In the genomic region with DNA sequence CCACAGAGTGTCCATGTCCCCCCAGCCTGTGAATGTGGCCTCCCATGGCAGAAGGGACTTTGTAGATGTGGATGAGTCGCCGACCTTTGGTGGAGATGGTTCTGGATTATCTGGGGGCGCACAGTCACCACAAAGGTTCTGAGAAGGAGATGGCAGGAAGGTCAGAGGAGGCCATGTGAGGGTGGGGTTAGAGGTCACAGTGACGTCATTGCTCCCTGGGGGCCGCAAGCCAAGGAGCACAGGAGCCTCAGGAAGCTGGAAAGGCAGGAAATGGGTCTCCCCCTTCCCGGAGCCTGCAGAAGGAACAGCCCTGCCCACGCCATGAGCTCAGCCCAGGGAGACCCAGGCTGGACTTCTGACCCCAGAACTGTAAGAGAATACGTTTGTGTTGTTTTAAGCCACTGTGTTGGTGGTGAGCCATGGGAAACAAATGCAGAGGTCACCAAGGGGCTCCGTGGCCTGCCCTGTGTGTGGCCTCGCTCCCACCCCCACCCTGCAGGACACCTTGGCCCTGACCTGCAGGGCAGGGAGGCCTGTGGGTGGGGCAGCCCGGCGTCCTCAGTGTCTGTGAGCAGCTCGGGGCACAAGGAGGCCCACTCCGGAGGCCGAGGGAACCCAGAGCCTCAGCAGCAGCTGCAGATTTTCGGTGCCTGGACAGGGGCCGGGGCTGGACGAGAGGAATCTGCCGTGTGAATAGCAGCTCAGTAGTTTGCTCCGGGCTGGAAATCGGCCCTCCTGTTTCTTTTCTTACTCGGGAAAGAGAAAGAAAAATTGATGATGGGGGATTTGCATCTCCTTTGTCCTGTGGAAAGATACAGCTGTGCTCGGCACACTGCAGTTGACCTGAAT, we compare ENCODE assay signal across 10 cellular contexts. TPM values are rescaled to one million over a fixed set of nuclear protein-coding genes. Genes with fewer than 3 reads are reported as not detected.
DNase-seq lines count a peak whose midpoint lies in the region; ATAC-seq, FAIRE-seq and TF ChIP-seq lines count a peak whose summit lies in the region.
"Had no signal": no experiment of that assay in that cellular context is flagged by ENCODE, and none has a peak within 500 bp of the region (broad histone marks: within the 10 kb centered on the region; RNA-seq: fewer than 3 reads in every experiment).

No MANE protein-coding gene starts in this region.

- H3K36me3 Mint-ChIP-seq in T-helper 2 cell treated with Interferon-gamma antibody and Interleukin-4, amounts not matched to agents 5 μg/mL and 100 μg/mL, for 36 hours (ENCODE audit: low read depth) = peaks cover 1% of the 10 kb centered on the region
- H3K36me3 Mint-ChIP-seq in stimulated activated naive CD8-positive, alpha-beta T cell treated with anti-CD3 and anti-CD28 coated beads, Interleukin-15, Interleukin-2, amounts not matched to agents 100 ng/mL and 50 ng/mL, for 24 hours (ENCODE audit: low read depth) = peaks cover 5% of the 10 kb centered on the region

- H3K9me2 ChIP-seq in Karpas-422 (replicated peaks; ENCODE audit: insufficient read depth, low read length) = no peaks in the 10 kb centered on the region; the same call in 1 of the 2 replicates

- TF ChIP-seq CTCF in K562 (IDR thresholded peaks at IDR 0.05 in 2 of 3, conservative IDR thresholded peaks at IDR 0.05 in 1 of 3; ENCODE audit: insufficient read depth in 2 of 3, low read depth in 1 of 3, low read length in 3 of 3) (no peak), mammary epithelial cell (conservative IDR thresholded peaks at IDR 0.05 in 1 of 2, IDR thresholded peaks at IDR 0.05 in 1 of 2; ENCODE audit: extremely low read depth in 1 of 2, insufficient read depth in 1 of 2, low read depth in 1 of 2, low read length in 2 of 2) (no peak)

- H3K27me3 Mint-ChIP-seq in T-helper 2 cell treated with Interferon-gamma antibody and Interleukin-4, amounts not matched to agents 5 μg/mL and 100 μg/mL, for 36 hours (ENCODE audit: low read depth) = no peaks in the 10 kb centered on the region
- H3K27me3 Mint-ChIP-seq in stimulated activated naive CD8-positive, alpha-beta T cell treated with anti-CD3 and anti-CD28 coated beads, Interleukin-15, Interleukin-2, amounts not matched to agents 100 ng/mL and 50 ng/mL, for 24 hours = no peaks in the 10 kb centered on the region

- no peaks in the 10 kb centered on the region for H3K9me1 ChIP-seq in K562 (ENCODE audit: control insufficient read depth, insufficient read depth, low read length)

- H3K9ac ChIP-seq in K562 (ENCODE audit: insufficient read depth in 1 of 2, low read depth in 2 of 2, low read length in 2 of 2) = peak overlapping the region; percentile 53 to 86; a peak in 3 of 4 replicates
- H3K9ac ChIP-seq in Karpas-422 (ENCODE audit: low read length) = no peak overlapping the region
- H3K9ac ChIP-seq in mammary epithelial cell (ENCODE audit: insufficient read depth, low read length) = no peak overlapping the region

- peak; percentile 45 for ATAC-seq in K562

- peaks cover 15% of the 10 kb centered on the region for H3K4me1 Mint-ChIP-seq in T-helper 2 cell treated with Interferon-gamma antibody and Interleukin-4, amounts not matched to agents 5 μg/mL and 100 μg/mL, for 36 hours (ENCODE audit: low read depth)
- H3K4me1 Mint-ChIP-seq in stimulated activated naive CD8-positive, alpha-beta T cell treated with anti-CD3 and anti-CD28 coated beads, Interleukin-15, Interleukin-2, amounts not matched to agents 100 ng/mL and 50 ng/mL, for 24 hours (ENCODE audit: low read depth) = peaks cover 49% of the 10 kb centered on the region

- H3K79me2 ChIP-seq in K562 (ENCODE audit: control insufficient read depth, insufficient read depth, low read length) (peaks cover 55% of the 10 kb centered on the region), Karpas-422 (ENCODE audit: low read length) (peaks cover 45% of the 10 kb centered on the region), mammary epithelial cell (ENCODE audit: insufficient read depth, low read length) (no peaks in the 10 kb centered on the region)

- H3K4me3 ChIP-seq in K562 (no peak overlapping the region), Karpas-422 (ENCODE audit: low read length) (no peak overlapping the region), mammary epithelial cell (replicated peaks in 1 of 3; ENCODE audit: insufficient read depth in 1 of 3, low read depth in 2 of 3, low read length in 3 of 3) (no peak overlapping the region)
- H3K4me3 ChIP-seq: suprapubic skin had no signal

- H3K4me2 ChIP-seq in K562 (ENCODE audit: insufficient read depth, low read length) = peak overlapping the region; percentile 37; the same call in 1 of the 2 replicates
- no peak overlapping the region for H3K4me2 ChIP-seq in Karpas-422 (ENCODE audit: low read depth, low read length, poor library complexity, severe bottlenecking)
- H3K4me2 ChIP-seq in mammary epithelial cell (ENCODE audit: insufficient read depth, low read depth, low read length) = no peak overlapping the region

- no peaks in the 10 kb centered on the region for H3K27me3 ChIP-seq in K562 (ENCODE audit: control insufficient read depth in 2 of 2, insufficient read depth in 2 of 2, low read length in 2 of 2)
- H3K27me3 ChIP-seq in Karpas-422 (ENCODE audit: low read length) = no peaks in the 10 kb centered on the region
- no peaks in the 10 kb centered on the region for H3K27me3 ChIP-seq in mammary epithelial cell (ENCODE audit: insufficient read depth, low read length)
- H3K27me3 ChIP-seq: suprapubic skin had no signal

- H3K4me1 ChIP-seq in K562 (replicated peaks in 1 of 2; ENCODE audit: control insufficient read depth in 2 of 2, insufficient read depth in 2 of 2, low read length in 2 of 2) (peaks cover 41 to 64% of the 10 kb centered on the region in 2 experiments), Karpas-422 (ENCODE audit: low read length) (peaks cover 13% of the 10 kb centered on the region), mammary epithelial cell (ENCODE audit: insufficient read depth, low read length) (peaks cover 12% of the 10 kb centered on the region)

- no peak for TF ChIP-seq POLR2A in K562 (conservative IDR thresholded peaks at IDR 0.05)

- no peak overlapping the region for H3K4me3 Mint-ChIP-seq in T-helper 2 cell treated with Interferon-gamma antibody and Interleukin-4, amounts not matched to agents 5 μg/mL and 100 μg/mL, for 36 hours
- H3K4me3 Mint-ChIP-seq in stimulated activated naive CD8-positive, alpha-beta T cell treated with anti-CD3 and anti-CD28 coated beads, Interleukin-15, Interleukin-2, amounts not matched to agents 100 ng/mL and 50 ng/mL, for 24 hours = peak overlapping the region; percentile 55

- TF ChIP-seq EP300 in K562 (IDR thresholded peaks at IDR 0.05; ENCODE audit: low read length) = no peak

- peak; percentile 51 for DNase-seq in T-helper 2 cell treated with Interferon-gamma antibody and Interleukin-4, amounts not matched to agents 5 μg/mL and 100 μg/mL, for 36 hours (ENCODE audit: low spot score)
- DNase-seq in T-helper 2 cell (no peak), K562 (ENCODE audit: extremely low read depth in 1 of 4, low spot score in 3 of 4) (peak; percentile 62 to 67 (median 66)), kidney tubule cell (ENCODE audit: low spot score) (peak; percentile 18), Karpas-422 (no peak), mammary epithelial cell (no peak)
- no peak for DNase-seq in stimulated activated naive CD4-positive, alpha-beta T cell treated with Interleukin-2 at 50 U/mL for 16 hours (lab: John Stamatoyannopoulos, UW)

- CTCF ChIA-PET in K562 (lab: Yijun Ruan, JAX; ENCODE audit: low intra/inter-chr PET ratio) = no interaction called here
- CTCF ChIA-PET in mammary epithelial cell (lab: Charles Lee; ENCODE audit: low non-redundant PET) = no interaction called here

- intact Hi-C loops in K562 (cut with micrococcal nuclease) (no loop called here), mammary epithelial cell (cut with micrococcal nuclease) (no loop called here)

- peaks cover under 1% of the 10 kb centered on the region; the same call in 1 of the 3 replicates for H3K36me3 ChIP-seq in K562 (ENCODE audit: control insufficient read depth, insufficient read depth, low read length)
- no peaks in the 10 kb centered on the region for H3K36me3 ChIP-seq in Karpas-422 (ENCODE audit: insufficient read depth, low read length)
- H3K36me3 ChIP-seq in mammary epithelial cell (ENCODE audit: insufficient read depth, low read length) = no peaks in the 10 kb centered on the region
- H3K36me3 ChIP-seq: suprapubic skin had no signal

- POLR2A ChIA-PET in K562 (lab: Yijun Ruan, JAX) = interaction anchor here (0.6 to 0.8 kb wide), 2 partner anchors 35 to 110 kb away, joined by 3 read pairs; a partner anchor contains a TSS

- no peak overlapping the region for H2AFZ ChIP-seq in K562 (ENCODE audit: low read depth, low read length)
- no peak overlapping the region for H2AFZ ChIP-seq in Karpas-422 (ENCODE audit: low read length)
- no peak overlapping the region for H2AFZ ChIP-seq in mammary epithelial cell (ENCODE audit: low read depth, low read length)

- peak; percentile 55 for FAIRE-seq in K562 (lab: Jason Lieb, UNC)
- FAIRE-seq: A204.1 had no signal

- H4K20me1 ChIP-seq in K562 (replicated peaks; ENCODE audit: control insufficient read depth, insufficient read depth, low read length) (no peaks in the 10 kb centered on the region), Karpas-422 (ENCODE audit: insufficient read depth, low read depth, low read length) (peaks cover 7% of the 10 kb centered on the region; the same call in 1 of the 2 replicates), mammary epithelial cell (ENCODE audit: insufficient read depth, low read length) (no peaks in the 10 kb centered on the region)

- H3K9me3 Mint-ChIP-seq in T-helper 2 cell treated with Interferon-gamma antibody and Interleukin-4, amounts not matched to agents 5 μg/mL and 100 μg/mL, for 36 hours = no peaks in the 10 kb centered on the region
- peaks cover 6% of the 10 kb centered on the region for H3K9me3 Mint-ChIP-seq in stimulated activated naive CD8-positive, alpha-beta T cell treated with anti-CD3 and anti-CD28 coated beads, Interleukin-15, Interleukin-2, amounts not matched to agents 100 ng/mL and 50 ng/mL, for 24 hours

- H3K27ac ChIP-seq in K562 (ENCODE audit: extremely low read depth, low read depth, low read length) (peak overlapping the region; percentile 72), Karpas-422 (ENCODE audit: low read length) (no peak overlapping the region), mammary epithelial cell (ENCODE audit: insufficient read depth, low read depth, low read length) (no peak overlapping the region)
- H3K27ac ChIP-seq: suprapubic skin had no signal

- peak overlapping the region; percentile 61 for H3K27ac Mint-ChIP-seq in T-helper 2 cell treated with Interferon-gamma antibody and Interleukin-4, amounts not matched to agents 5 μg/mL and 100 μg/mL, for 36 hours
- H3K27ac Mint-ChIP-seq in stimulated activated naive CD8-positive, alpha-beta T cell treated with anti-CD3 and anti-CD28 coated beads, Interleukin-15, Interleukin-2, amounts not matched to agents 100 ng/mL and 50 ng/mL, for 24 hours = peak overlapping the region; percentile 89

- in situ Hi-C loops in K562 (cut with MboI) (no loop called here), mammary epithelial cell (cut with MboI; ENCODE audit: low sequenced_read_pairs in 2 of 2) (no loop called here)

- BruUV-seq in K562 (replicated peaks; lab: Mats Ljungman, UMichigan) = no TSS peak
- no TSS peak for BruUV-seq in mammary epithelial cell (replicated peaks; lab: Mats Ljungman, UMichigan)

- TF ChIP-seq RAD21 in K562 (CRISPR knock-in tag; conservative IDR thresholded peaks at IDR 0.05 in 1 of 2, IDR thresholded peaks at IDR 0.05 in 1 of 2) = no peak

- H3K9me3 ChIP-seq in K562 (replicated peaks; ENCODE audit: control insufficient read depth, insufficient read depth, low read depth, low read length) (no peaks in the 10 kb centered on the region), Karpas-422 (ENCODE audit: low read length) (no peaks in the 10 kb centered on the region), mammary epithelial cell (replicated peaks; ENCODE audit: insufficient read depth, low read length) (no peaks in the 10 kb centered on the region)
- H3K9me3 ChIP-seq: suprapubic skin had no signal

- 38% methylated on average over 12 of the region's 23 CpGs for WGBS in K562 (ENCODE audit: insufficient coverage, low coverage, missing lambda C conversion rate)
- 96% methylated on average over 12 of the region's 23 CpGs for WGBS in mammary epithelial cell (ENCODE audit: low coverage, missing lambda C conversion rate)

- dilution Hi-C loops in mammary epithelial cell (cut with HindIII; ENCODE audit: low sequenced_read_pairs) = loop anchor here (5.0 kb wide), 1 partner anchor 100 kb away; no protein-coding TSS in a partner anchor

RNA-seq across cellular contexts. Expression of a gene that starts 32.1 kb away (rescaled TPM):
- total RNA-seq in K562 (2011; cell fraction: chromatin; rRNA removed; ENCODE audit: low replicate concordance) = 92.4 and 123 TPM in 2 replicates
- 64.0 and 80.4 TPM in 2 replicates for total RNA-seq in K562 (2011; cell fraction: nucleolus; rRNA removed)
- 41.7 and 59.0 TPM in 2 replicates for total RNA-seq in K562 (2011; cell fraction: nucleoplasm; rRNA removed)
- total RNA-seq in K562 (2014; rRNA removed) (44.8 and 52.4 TPM in 2 replicates), K562 (2014; rRNA removed; fragmentation: Illumina TruSeq; extraction: Trizol) (13.6 and 14.1 TPM in 2 replicates), K562 (2015; rRNA removed; fragmentation: Illumina TruSeq; extraction: Trizol) (16.0 and 18.6 TPM in 2 replicates), K562 (2021) (44.0 and 45.4 TPM in 2 replicates), mammary epithelial cell (10 to 100 TPM; 19.2 to 58.8 TPM)
- polyA plus RNA-seq in K562 (2011; rRNA removed) (31.9 and 35.5 TPM in 2 replicates), K562 (2014; fragmentation: Illumina TruSeq; extraction: Trizol) (13.7 and 15.3 TPM in 2 replicates), K562 (2014; fragmentation: Nextera tagmentation; extraction: Ambion mirVana) (under 1 TPM; 0.18 to 0.28 TPM), K562 (2014; rRNA removed) (31.5 and 37.3 TPM in 2 replicates), mammary epithelial cell (17.7 TPM)
- polyA plus RNA-seq in K562 (2011; cell fraction: cytosol; rRNA removed) = 14.5 and 32.1 TPM in 2 replicates
- 70.0 and 77.3 TPM in 2 replicates for polyA plus RNA-seq in K562 (2011; cell fraction: nucleus; rRNA removed)
- polyA plus RNA-seq in K562 (2012) = 17.3 and 43.4 TPM in 2 replicates
- polyA minus RNA-seq in K562 (2011; rRNA and poly(A)+ RNA removed) = 34.2 and 53.1 TPM in 2 replicates
- 20.3 and 27.3 TPM in 2 replicates for polyA minus RNA-seq in K562 (2011; cell fraction: cytosol; rRNA and poly(A)+ RNA removed)
- 21.4 and 52.2 TPM in 2 replicates for polyA minus RNA-seq in K562 (2011; cell fraction: nucleus; rRNA and poly(A)+ RNA removed)
- total RNA-seq in Karpas-422 (2014; rRNA removed; shearing (Covaris generic); ENCODE audit: low replicate concordance) = 29.0 and 43.1 TPM in 2 replicates
- 3.0 TPM for polyA minus RNA-seq in mammary epithelial cell

Comparison
In these comparisons a context has a peak if more than half of its experiments do, and no peak if none do; other contexts are left out.
1. DNase-seq: peak in T-helper 2 cell treated with Interferon-gamma antibody and Interleukin-4, amounts not matched to agents 5 μg/mL and 100 μg/mL, for 36 hours (single experiment), K562 (4 of 4) and kidney tubule cell (single experiment); none in T-helper 2 cell (0 of 5), Karpas-422 (single experiment), stimulated activated naive CD4-positive, alpha-beta T cell treated with Interleukin-2 at 50 U/mL for 16 hours (single experiment) and mammary epithelial cell (single experiment).
2. H3K9ac ChIP-seq: peak in K562 (2 of 2); none in Karpas-422 (single experiment) and mammary epithelial cell (single experiment).